In the genomic region with DNA sequence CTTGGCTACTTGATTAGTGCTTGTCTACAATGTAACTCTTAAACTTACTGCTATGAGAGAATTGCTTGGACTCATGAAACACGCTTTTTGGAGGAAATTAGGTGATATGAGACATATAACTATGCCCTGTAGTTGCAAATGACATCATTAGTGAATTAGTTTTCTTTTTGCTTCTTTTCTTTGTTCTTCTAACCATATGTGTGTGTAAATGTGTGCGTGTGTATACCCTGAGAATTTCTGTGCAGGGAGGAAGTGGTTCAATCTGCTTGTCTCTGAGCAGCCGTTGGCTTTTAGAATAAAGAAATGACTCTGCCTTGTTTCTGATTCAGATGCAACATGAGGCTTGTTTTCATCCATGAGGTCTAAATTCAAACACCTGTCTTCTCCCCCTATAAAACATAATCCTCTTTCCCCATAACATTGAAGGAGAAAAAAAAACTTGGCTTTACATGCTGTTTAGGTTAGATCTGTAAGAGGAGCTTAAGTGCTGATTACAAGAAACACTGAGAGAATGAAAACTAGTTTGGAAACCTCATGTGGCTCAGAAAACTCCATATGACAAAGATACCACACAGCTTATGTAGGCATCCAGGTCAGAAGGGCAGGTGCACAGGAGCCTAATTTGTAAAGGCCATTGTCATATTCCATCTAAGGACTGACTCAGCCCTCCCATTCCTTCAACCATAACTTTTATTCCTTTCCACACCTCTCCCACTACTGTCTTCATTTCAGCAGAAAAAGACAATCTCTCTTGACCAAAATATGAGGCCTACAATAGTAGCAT, we compare ENCODE assay signal across 10 cellular contexts. TPM values are rescaled to one million over a fixed set of nuclear protein-coding genes. Genes with fewer than 3 reads are reported as not detected.
DNase-seq lines count a peak whose midpoint lies in the region; FAIRE-seq and TF ChIP-seq lines count a peak whose summit lies in the region.
"Had no signal": no experiment of that assay in that cellular context is flagged by ENCODE, and none has a peak within 500 bp of the region (broad histone marks: within the 10 kb centered on the region; RNA-seq: fewer than 3 reads in every experiment).

No MANE protein-coding gene starts in this region.

- no peak for TF ChIP-seq CTCF in HEK293 (tag by site-specific recombination; IDR thresholded peaks at IDR 0.05)
- no peak for TF ChIP-seq CTCF in prostate gland (IDR thresholded peaks at IDR 0.05)

- H3K4me3 ChIP-seq in HEK293 (ENCODE audit: low read depth, low read length) (no peak overlapping the region), prostate gland (no peak overlapping the region)

- POLR2A ChIA-PET in HEK293 (lab: Yijun Ruan, JAX): no interaction called here

- H3K27ac ChIP-seq in HEK293 (ENCODE audit: extremely low read depth, low read depth, low read length): no peak overlapping the region
- no peak overlapping the region for H3K27ac ChIP-seq in prostate gland

- H3K36me3 ChIP-seq in HEK293 (ENCODE audit: control insufficient read depth in 2 of 2, insufficient read depth in 1 of 2, low read length in 2 of 2): no peaks in the 10 kb centered on the region
- no peaks in the 10 kb centered on the region for H3K36me3 ChIP-seq in prostate gland

- no peak for TF ChIP-seq POLR2A in H54 (IDR thresholded peaks at IDR 0.05; ENCODE audit: low read depth, low read length)
- TF ChIP-seq POLR2A in prostate gland (IDR thresholded peaks at IDR 0.05): no peak

- H3K27me3 ChIP-seq in prostate gland (replicated peaks; ENCODE audit: insufficient read depth): no peaks in the 10 kb centered on the region

- intact Hi-C loops in prostate gland (cut with DNase I): no loop called here

- CTCF ChIA-PET in HEK293 (lab: Yijun Ruan, JAX): interaction anchor here (0.6 to 0.8 kb wide), 4 partner anchors 9 to 199 kb away, joined by 3 to 4 read pairs (median 3); no protein-coding TSS in a partner anchor

- H3K4me1 ChIP-seq in HEK293 (ENCODE audit: control insufficient read depth, insufficient read depth, low read length) (no peaks in the 10 kb centered on the region), prostate gland (replicated peaks) (no peaks in the 10 kb centered on the region)

- no peak for FAIRE-seq in H54 (lab: Jason Lieb, UNC)
- FAIRE-seq: A204.1 had no signal

- H3K9me3 ChIP-seq in HEK293 (ENCODE audit: control insufficient read depth, insufficient read depth, low read depth, low read length) (no peaks in the 10 kb centered on the region), prostate gland (no peaks in the 10 kb centered on the region)

- DNase-seq in NCI-H2171 treated with DMSO at 0.1 percent for 48 hours (lab: John Stamatoyannopoulos, UW): peak; percentile 74
- no peak for DNase-seq in NCI-H2171 (lab: John Stamatoyannopoulos, UW)
- peak; percentile 76 for DNase-seq in LHCN-M2 (ENCODE audit: low read depth)
- peak; percentile 42 for DNase-seq in myocyte (ENCODE audit: low read depth)
- DNase-seq in H54 (ENCODE audit: insufficient read length, low spot score): no peak
- no peak for DNase-seq in prostate gland (ENCODE audit: low spot score)
- no peak for DNase-seq in mesenteric fat pad (ENCODE audit: low spot score)
- DNase-seq: NCI-H1105 treated with DMSO at 0.1 percent for 48 hours had no signal

- 70% methylated on average over 3 of the region's 3 CpGs for WGBS in prostate gland

TF ChIP-seq in HEK293, 187 proteins besides CTCF, POLR2A, EP300 and RAD21:
- TF ChIP-seq, protein P1, sequence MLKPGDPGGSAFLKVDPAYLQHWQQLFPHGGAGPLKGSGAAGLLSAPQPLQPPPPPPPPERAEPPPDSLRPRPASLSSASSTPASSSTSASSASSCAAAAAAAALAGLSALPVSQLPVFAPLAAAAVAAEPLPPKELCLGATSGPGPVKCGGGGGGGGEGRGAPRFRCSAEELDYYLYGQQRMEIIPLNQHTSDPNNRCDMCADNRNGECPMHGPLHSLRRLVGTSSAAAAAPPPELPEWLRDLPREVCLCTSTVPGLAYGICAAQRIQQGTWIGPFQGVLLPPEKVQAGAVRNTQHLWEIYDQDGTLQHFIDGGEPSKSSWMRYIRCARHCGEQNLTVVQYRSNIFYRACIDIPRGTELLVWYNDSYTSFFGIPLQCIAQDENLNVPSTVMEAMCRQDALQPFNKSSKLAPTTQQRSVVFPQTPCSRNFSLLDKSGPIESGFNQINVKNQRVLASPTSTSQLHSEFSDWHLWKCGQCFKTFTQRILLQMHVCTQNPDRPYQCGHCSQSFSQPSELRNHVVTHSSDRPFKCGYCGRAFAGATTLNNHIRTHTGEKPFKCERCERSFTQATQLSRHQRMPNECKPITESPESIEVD (tag by site-specific recombination; IDR thresholded peaks at IDR 0.05): 0 out of 2 replicates have a peak, but pooled peaks have one; percentile 31
- TF ChIP-seq, protein P2, sequence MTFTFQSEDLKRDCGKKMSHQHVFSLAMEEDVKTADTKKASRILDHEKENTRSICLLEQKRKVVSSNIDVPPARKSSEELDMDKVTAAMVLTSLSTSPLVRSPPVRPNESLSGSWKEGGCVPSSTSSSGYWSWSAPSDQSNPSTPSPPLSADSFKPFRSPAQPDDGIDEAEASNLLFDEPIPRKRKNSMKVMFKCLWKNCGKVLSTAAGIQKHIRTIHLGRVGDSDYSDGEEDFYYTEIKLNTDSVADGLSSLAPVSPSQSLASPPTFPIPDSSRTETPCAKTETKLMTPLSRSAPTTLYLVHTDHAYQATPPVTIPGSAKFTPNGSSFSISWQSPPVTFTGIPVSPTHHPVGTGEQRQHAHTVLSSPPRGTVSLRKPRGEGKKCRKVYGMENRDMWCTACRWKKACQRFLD (tag by site-specific recombination; IDR thresholded peaks at IDR 0.05): no peak
- TF ChIP-seq, protein P3, sequence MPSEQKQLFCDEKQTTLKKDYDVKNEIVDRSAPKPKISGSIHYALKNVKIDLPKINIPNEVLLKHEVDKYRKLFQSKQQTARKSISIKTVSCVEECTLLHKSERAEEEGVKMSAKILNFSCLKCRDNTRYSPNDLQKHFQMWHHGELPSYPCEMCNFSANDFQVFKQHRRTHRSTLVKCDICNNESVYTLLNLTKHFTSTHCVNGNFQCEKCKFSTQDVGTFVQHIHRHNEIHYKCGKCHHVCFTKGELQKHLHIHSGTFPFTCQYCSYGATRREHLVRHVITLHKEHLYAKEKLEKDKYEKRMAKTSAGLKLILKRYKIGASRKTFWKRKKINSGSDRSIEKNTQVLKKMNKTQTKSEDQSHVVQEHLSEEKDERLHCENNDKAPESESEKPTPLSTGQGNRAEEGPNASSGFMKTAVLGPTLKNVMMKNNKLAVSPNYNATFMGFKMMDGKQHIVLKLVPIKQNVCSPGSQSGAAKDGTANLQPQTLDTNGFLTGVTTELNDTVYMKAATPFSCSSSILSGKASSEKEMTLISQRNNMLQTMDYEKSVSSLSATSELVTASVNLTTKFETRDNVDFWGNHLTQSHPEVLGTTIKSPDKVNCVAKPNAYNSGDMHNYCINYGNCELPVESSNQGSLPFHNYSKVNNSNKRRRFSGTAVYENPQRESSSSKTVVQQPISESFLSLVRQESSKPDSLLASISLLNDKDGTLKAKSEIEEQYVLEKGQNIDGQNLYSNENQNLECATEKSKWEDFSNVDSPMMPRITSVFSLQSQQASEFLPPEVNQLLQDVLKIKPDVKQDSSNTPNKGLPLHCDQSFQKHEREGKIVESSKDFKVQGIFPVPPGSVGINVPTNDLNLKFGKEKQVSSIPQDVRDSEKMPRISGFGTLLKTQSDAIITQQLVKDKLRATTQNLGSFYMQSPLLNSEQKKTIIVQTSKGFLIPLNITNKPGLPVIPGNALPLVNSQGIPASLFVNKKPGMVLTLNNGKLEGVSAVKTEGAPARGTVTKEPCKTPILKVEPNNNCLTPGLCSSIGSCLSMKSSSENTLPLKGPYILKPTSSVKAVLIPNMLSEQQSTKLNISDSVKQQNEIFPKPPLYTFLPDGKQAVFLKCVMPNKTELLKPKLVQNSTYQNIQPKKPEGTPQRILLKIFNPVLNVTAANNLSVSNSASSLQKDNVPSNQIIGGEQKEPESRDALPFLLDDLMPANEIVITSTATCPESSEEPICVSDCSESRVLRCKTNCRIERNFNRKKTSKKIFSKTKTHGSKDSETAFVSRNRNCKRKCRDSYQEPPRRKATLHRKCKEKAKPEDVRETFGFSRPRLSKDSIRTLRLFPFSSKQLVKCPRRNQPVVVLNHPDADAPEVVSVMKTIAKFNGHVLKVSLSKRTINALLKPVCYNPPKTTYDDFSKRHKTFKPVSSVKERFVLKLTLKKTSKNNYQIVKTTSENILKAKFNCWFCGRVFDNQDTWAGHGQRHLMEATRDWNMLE (tag by site-specific recombination; conservative IDR thresholded peaks at IDR 0.05; ENCODE audit: low read depth): no peak
- TF ChIP-seq, protein P4, sequence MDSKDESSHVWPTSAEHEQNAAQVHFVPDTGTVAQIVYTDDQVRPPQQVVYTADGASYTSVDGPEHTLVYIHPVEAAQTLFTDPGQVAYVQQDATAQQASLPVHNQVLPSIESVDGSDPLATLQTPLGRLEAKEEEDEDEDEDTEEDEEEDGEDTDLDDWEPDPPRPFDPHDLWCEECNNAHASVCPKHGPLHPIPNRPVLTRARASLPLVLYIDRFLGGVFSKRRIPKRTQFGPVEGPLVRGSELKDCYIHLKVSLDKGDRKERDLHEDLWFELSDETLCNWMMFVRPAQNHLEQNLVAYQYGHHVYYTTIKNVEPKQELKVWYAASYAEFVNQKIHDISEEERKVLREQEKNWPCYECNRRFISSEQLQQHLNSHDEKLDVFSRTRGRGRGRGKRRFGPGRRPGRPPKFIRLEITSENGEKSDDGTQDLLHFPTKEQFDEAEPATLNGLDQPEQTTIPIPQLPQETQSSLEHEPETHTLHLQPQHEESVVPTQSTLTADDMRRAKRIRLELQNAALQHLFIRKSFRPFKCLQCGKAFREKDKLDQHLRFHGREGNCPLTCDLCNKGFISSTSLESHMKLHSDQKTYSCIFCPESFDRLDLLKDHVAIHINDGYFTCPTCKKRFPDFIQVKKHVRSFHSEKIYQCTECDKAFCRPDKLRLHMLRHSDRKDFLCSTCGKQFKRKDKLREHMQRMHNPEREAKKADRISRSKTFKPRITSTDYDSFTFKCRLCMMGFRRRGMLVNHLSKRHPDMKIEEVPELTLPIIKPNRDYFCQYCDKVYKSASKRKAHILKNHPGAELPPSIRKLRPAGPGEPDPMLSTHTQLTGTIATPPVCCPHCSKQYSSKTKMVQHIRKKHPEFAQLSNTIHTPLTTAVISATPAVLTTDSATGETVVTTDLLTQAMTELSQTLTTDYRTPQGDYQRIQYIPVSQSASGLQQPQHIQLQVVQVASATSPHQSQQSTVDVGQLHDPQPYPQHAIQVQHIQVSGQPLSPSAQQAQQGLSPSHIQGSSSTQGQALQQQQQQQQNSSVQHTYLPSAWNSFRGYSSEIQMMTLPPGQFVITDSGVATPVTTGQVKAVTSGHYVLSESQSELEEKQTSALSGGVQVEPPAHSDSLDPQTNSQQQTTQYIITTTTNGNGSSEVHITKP (tag by site-specific recombination; IDR thresholded peaks at IDR 0.05): no peak
- no peak for TF ChIP-seq ZNF670 (tag by site-specific recombination; IDR thresholded peaks at IDR 0.05; ENCODE audit: low read depth)

RNA-seq across cellular contexts. Expression of a gene that starts 30.5 kb away (rescaled TPM):
- 13.1 and 14.9 TPM in 2 replicates for total RNA-seq in LHCN-M2 (2014; rRNA removed)
- 3.1 TPM for polyA plus RNA-seq in LHCN-M2 (2012)
- total RNA-seq in myocyte: 0.67 and 2.0 TPM in 2 replicates
- 0.18 TPM for polyA plus RNA-seq in myocyte (2012)
- 1 to 10 TPM; 1.4 to 4.9 TPM for total RNA-seq in prostate gland
- 1.8 TPM for total RNA-seq in mesenteric fat pad

Comparison
In these comparisons a context has a peak if more than half of its experiments do, and no peak if none do; other contexts are left out.
1. DNase-seq: peak in NCI-H2171 treated with DMSO at 0.1 percent for 48 hours (single experiment), LHCN-M2 (single experiment) and myocyte (single experiment); none in NCI-H2171 (single experiment), H54 (single experiment), prostate gland (single experiment) and mesenteric fat pad (single experiment).